Comparison of ENCODE assay signal across 25 cellular contexts in genomic region chr1:240413732-240414131, GRCh38.
DNase-seq lines count a peak whose midpoint lies in the region; ATAC-seq and TF ChIP-seq lines count a peak whose summit lies in the region.
"Had no signal": no experiment of that assay in that cellular context is flagged by ENCODE, and none has a peak within 500 bp of the region (broad histone marks: within the 10 kb centered on the region; RNA-seq: fewer than 3 reads in every experiment).

No MANE protein-coding gene starts in this region.

- H3K9me3 ChIP-seq in IMR-90 (ENCODE audit: control insufficient read depth, insufficient read depth, low read length) (no peaks in the 10 kb centered on the region), smooth muscle cell (replicated peaks; ENCODE audit: low read depth) (no peaks in the 10 kb centered on the region), heart right ventricle (peaks cover 0 to 6% (median 0%) of the 10 kb centered on the region in 11 donors), BE2C (no peaks in the 10 kb centered on the region)
- H3K9me3 ChIP-seq: HAP-1, left ventricle myocardium inferior, uterus had no signal

- H4K8ac ChIP-seq in IMR-90 (ENCODE audit: low read depth in 2 of 2, low read length in 2 of 2) = peak overlapping the region in 1 of 2 experiments; percentile 27; a peak in 1 of 4 replicates

- in situ Hi-C loops in IMR-90 (cut with MboI; ENCODE audit: low sequenced_read_pairs) = no loop called here

- H4K20me1 ChIP-seq in IMR-90 (ENCODE audit: insufficient read depth, low read length) (no peaks in the 10 kb centered on the region), smooth muscle cell (ENCODE audit: low read depth) (no peaks in the 10 kb centered on the region)

- H2AFZ ChIP-seq in IMR-90 (replicated peaks; ENCODE audit: low read length, poor library complexity) (no peak overlapping the region), smooth muscle cell (ENCODE audit: low read depth) (no peak overlapping the region)

- ATAC-seq in IMR-90 (ENCODE audit: low read depth) (0 out of 2 replicates have a peak, but pooled peaks have one; percentile 21), heart right ventricle (no peak)
- ATAC-seq: activated T-cell treated with anti-CD3 and anti-CD28 coated beads, Interleukin-2, amount 50 U/mL, for 72 hours; natural killer cell treated with Interleukin-12 subunit alpha and Interleukin-12 subunit beta and Interleukin-15 and Interleukin-18, amount 100 ng/mL, for 72 hours; stimulated activated memory B cell treated with anti-CD40 and anti-IgM and Interleukin-4, amounts not matched to agents 10 μg/mL and 1 μg/mL and 100 μg/mL, for 72 hours had no signal

- H3K4me2 ChIP-seq in IMR-90 (ENCODE audit: low read depth, low read length) (no peak overlapping the region), smooth muscle cell (no peak overlapping the region)

- peak overlapping the region; percentile 21 for H2BK5ac ChIP-seq in IMR-90 (ENCODE audit: low read depth, low read length, poor library complexity, severe bottlenecking)

- no peak for TF ChIP-seq RAD21 in IMR-90 (IDR thresholded peaks at IDR 0.05; ENCODE audit: low read length)

- no peak for TF ChIP-seq POLR2A in IMR-90 (IDR thresholded peaks at IDR 0.05; ENCODE audit: low read depth, low read length)

- 0 out of 3 replicates have a peak overlapping the region, but pooled peaks have one; percentile 35 for H2BK15ac ChIP-seq in IMR-90 (ENCODE audit: low read depth, low read length)

- H4K5ac ChIP-seq in IMR-90 (ENCODE audit: low read depth, low read length) = no peak overlapping the region

- peak overlapping the region; percentile 37; the same call in 1 of the 2 replicates for H2BK120ac ChIP-seq in IMR-90 (ENCODE audit: low read depth, low read length)

- no peaks in the 10 kb centered on the region for H3K36me3 ChIP-seq in IMR-90 (ENCODE audit: control insufficient read depth, insufficient read depth, low read length)
- no peaks in the 10 kb centered on the region for H3K36me3 ChIP-seq in smooth muscle cell (ENCODE audit: low read depth)
- H3K36me3 ChIP-seq in heart right ventricle = no peaks in the 10 kb centered on the region
- H3K36me3 ChIP-seq in BE2C = no peaks in the 10 kb centered on the region
- H3K36me3 ChIP-seq: HAP-1, left ventricle myocardium inferior, uterus had no signal

- H2AK5ac ChIP-seq in IMR-90 (ENCODE audit: low read depth, low read length) = 0 out of 2 replicates have a peak overlapping the region, but pooled peaks have one; percentile 44

- H3K56ac ChIP-seq in IMR-90 (ENCODE audit: extremely low read depth, insufficient read depth, low read length) = no peak overlapping the region

- H3K27me3 ChIP-seq in IMR-90 (ENCODE audit: control insufficient read depth, insufficient read depth, low read length) = no peaks in the 10 kb centered on the region
- no peaks in the 10 kb centered on the region for H3K27me3 ChIP-seq in smooth muscle cell (ENCODE audit: low read depth)
- no peaks in the 10 kb centered on the region for H3K27me3 ChIP-seq in heart right ventricle
- H3K27me3 ChIP-seq in BE2C = no peaks in the 10 kb centered on the region
- H3K27me3 ChIP-seq: uterus had no signal

- H4K91ac ChIP-seq in IMR-90 (ENCODE audit: insufficient read depth, low read depth, low read length) = 0 out of 2 replicates have a peak overlapping the region, but pooled peaks have one; percentile 19

- no TSS peak for BruUV-seq in IMR-90 (replicated peaks; lab: Mats Ljungman, UMichigan)

- CTCF ChIA-PET in IMR-90 (lab: Yijun Ruan, JAX) = interaction anchor here (0.6 to 0.7 kb wide), 2 partner anchors 28 to 224 kb away, joined by 3 read pairs; no protein-coding TSS in a partner anchor

- no peak overlapping the region for H3K27ac ChIP-seq in IMR-90 (ENCODE audit: insufficient read depth, low read length)
- H3K27ac ChIP-seq in smooth muscle cell (ENCODE audit: low read depth) = peak overlapping the region; percentile 10
- H3K27ac ChIP-seq in heart right ventricle = no peak overlapping the region
- H3K27ac ChIP-seq: left ventricle myocardium inferior, uterus, VCaP had no signal

- no peak overlapping the region for H2AK9ac ChIP-seq in IMR-90 (replicated peaks; ENCODE audit: low read depth, low read length, poor library complexity)

- H3K9me1 ChIP-seq in IMR-90 (ENCODE audit: insufficient read depth, low read length) = peaks cover 6% of the 10 kb centered on the region

- no peaks in the 10 kb centered on the region for H3F3A ChIP-seq in smooth muscle cell (ENCODE audit: low read depth)

- no peak overlapping the region for H3K4ac ChIP-seq in IMR-90 (ENCODE audit: low read depth, low read length)

- H3K4me3 ChIP-seq in IMR-90 (ENCODE audit: insufficient read depth, low read depth, low read length) (no peak overlapping the region), fibroblast of mammary gland (ENCODE audit: control insufficient read depth, low read depth, low read length) (no peak overlapping the region), smooth muscle cell (no peak overlapping the region), heart right ventricle (no peak overlapping the region), BE2C (ENCODE audit: low read depth, low read length) (no peak overlapping the region)
- H3K4me3 ChIP-seq: HAP-1, left ventricle myocardium inferior, uterus had no signal

- TF ChIP-seq CTCF in IMR-90 (conservative IDR thresholded peaks at IDR 0.05; ENCODE audit: low read depth, low read length) (no peak), fibroblast of mammary gland (conservative IDR thresholded peaks at IDR 0.05; ENCODE audit: control insufficient read depth, insufficient read depth, low read depth, low read length) (no peak), smooth muscle cell (IDR thresholded peaks at IDR 0.05; ENCODE audit: borderline replicate concordance, insufficient read depth, poor library complexity, severe bottlenecking) (no peak), heart right ventricle (IDR thresholded peaks at IDR 0.05) (no peak), BE2C (IDR thresholded peaks at IDR 0.05; ENCODE audit: low read depth, low read length) (no peak)

- peak overlapping the region; percentile 10 for H3K23ac ChIP-seq in IMR-90 (ENCODE audit: low read depth, low read length)

- H3K9ac ChIP-seq in IMR-90 (ENCODE audit: low read depth, low read length) = no peak overlapping the region
- no peak overlapping the region for H3K9ac ChIP-seq in smooth muscle cell (ENCODE audit: low read depth)

- intact Hi-C loops in IMR-90 (cut with micrococcal nuclease) (loop anchor here (10.0 kb wide), 1 partner anchor 389 kb away; no protein-coding TSS in a partner anchor), heart right ventricle (cut with DNase I) (no loop called here)

- no CpG with 5 or more reads among the region's 5 CpGs for WGBS in IMR-90 (ENCODE audit: extremely low coverage in 2 of 2, insufficient read length in 1 of 2), 2 experiments
- 86% methylated on average over 5 of the region's 5 CpGs for WGBS in smooth muscle cell (ENCODE audit: low lambda C conversion rate)
- 68 to 71% methylated on average over 5 of the region's 5 CpGs for WGBS in heart right ventricle, 2 donors

- dilution Hi-C loops in IMR-90 (cut with HindIII; ENCODE audit: low sequenced_read_pairs, unreplicated experiment) = no loop called here

- DNase-seq in AG20443 (ENCODE audit: low spot score) (peak; percentile 76), IMR-90 (no peak), fibroblast of mammary gland (ENCODE audit: low read depth) (peak; percentile 50), smooth muscle cell (lab: John Stamatoyannopoulos, UW; ENCODE audit: unreplicated experiment) (no peak), heart right ventricle (no peak), BE2C (no peak), DMS114 treated with DMSO at 0.1 percent for 48 hours (lab: John Stamatoyannopoulos, UW; ENCODE audit: unreplicated experiment) (no peak)
- DNase-seq: activated CD4-positive, alpha-beta T cell treated with anti-CD3 and anti-CD28 coated beads for 48 hours; activated naive CD4-positive, alpha-beta T cell treated with anti-CD3 and anti-CD28 coated beads, Interleukin-2, amount 50 U/mL, for 16 hours; activated T-cell treated with anti-CD3 and anti-CD28 coated beads, Interleukin-2, amount 50 U/mL, for 72 hours; aorta; central memory CD4-positive, alpha-beta T cell; hypothalamus; Kasumi-1; left ventricle myocardium inferior; midbrain; NCI-H1048; NCI-H187 treated with DMSO at 0.1 percent for 48 hours; NCI-H526 treated with DMSO at 0.1 percent for 48 hours; stimulated activated CD4-positive, alpha-beta T cell treated with anti-CD3 and anti-CD28 coated beads, Interleukin-4, amount 100 ng/mL, for 1 hour; uterus had no signal

- no peak overlapping the region for H3K18ac ChIP-seq in IMR-90 (ENCODE audit: low read depth, low read length)

- H3K4me1 ChIP-seq in IMR-90 (ENCODE audit: control insufficient read depth, insufficient read depth, low read length) = peaks cover 3% of the 10 kb centered on the region
- no peaks in the 10 kb centered on the region for H3K4me1 ChIP-seq in smooth muscle cell (ENCODE audit: low read depth)
- H3K4me1 ChIP-seq in heart right ventricle = no peaks in the 10 kb centered on the region
- H3K4me1 ChIP-seq in BE2C = no peaks in the 10 kb centered on the region
- H3K4me1 ChIP-seq: HAP-1, left ventricle myocardium inferior, uterus had no signal

- POLR2A ChIA-PET in IMR-90 (lab: Charles Lee; ENCODE audit: unreplicated experiment) = no interaction called here

- peak overlapping the region; percentile 51 for H3K14ac ChIP-seq in IMR-90 (replicated peaks; ENCODE audit: low read depth, low read length)

- no peaks in the 10 kb centered on the region for H3K79me2 ChIP-seq in smooth muscle cell (ENCODE audit: low read depth)

- peak overlapping the region; percentile 21; the same call in 1 of the 2 replicates for H2BK20ac ChIP-seq in IMR-90 (ENCODE audit: low read depth, low read length)

- H3K79me1 ChIP-seq in IMR-90 (ENCODE audit: low read depth in 1 of 2, low read length in 2 of 2) = peaks cover 11 to 33% of the 10 kb centered on the region in 2 experiments; a peak in 3 of 4 replicates

TF ChIP-seq in IMR-90, 13 proteins besides CTCF, POLR2A, EP300 and RAD21 (continues in another document):
- TF ChIP-seq USF2 (IDR thresholded peaks at IDR 0.05; ENCODE audit: low read depth, low read length) = no peak
- TF ChIP-seq MAZ (IDR thresholded peaks at IDR 0.05; ENCODE audit: borderline replicate concordance, low read depth, low read length) = no peak

Comparison
In these comparisons a context has a peak if more than half of its experiments do, and no peak if none do; other contexts are left out.
1. DNase-seq: peak in AG20443 (single experiment) and fibroblast of mammary gland (single experiment); none in IMR-90 (single experiment), smooth muscle cell (single experiment), heart right ventricle (0 of 2), BE2C (single experiment) and DMS114 treated with DMSO at 0.1 percent for 48 hours (single experiment).